19 cellular contexts compared by ENCODE assay signal in genomic region chr2:215613265-215613664, GRCh38.
A peak's percentile ranks its signal among the peaks of the same experiment; 100 is the strongest.
DNase-seq lines count a peak whose midpoint lies in the region; ATAC-seq and TF ChIP-seq lines count a peak whose summit lies in the region.
"Had no signal": no experiment of that assay in that cellular context is flagged by ENCODE, and none has a peak within 500 bp of the region (broad histone marks: within the 10 kb centered on the region; RNA-seq: fewer than 3 reads in every experiment).

No MANE protein-coding gene starts in this region.

- H3K27ac ChIP-seq in right cardiac atrium (ENCODE audit: low read length), result no peak overlapping the region
- H3K27ac ChIP-seq in right atrium auricular region, result no peak overlapping the region
- H3K27ac ChIP-seq in SJSA1, result peak overlapping the region; percentile 17
- H3K27ac ChIP-seq in aorta (ENCODE audit: low read depth in 1 of 2, low read length in 2 of 2), result no peak overlapping the region
- no peak overlapping the region for H3K27ac ChIP-seq in CD4-positive, alpha-beta T cell (ENCODE audit: low read depth, low read length)
- H3K27ac ChIP-seq: foreskin keratinocyte, GM23248 had no signal

- no peak overlapping the region for H3K4me3 Mint-ChIP-seq in CD4-positive, alpha-beta T cell
- H3K4me3 Mint-ChIP-seq: activated T-helper 17 cell treated with anti-CD3 and anti-CD28 coated beads, Interleukin-2, amount 50 U/mL, for 72 hours; central memory CD8-positive, alpha-beta T cell; stimulated activated naive CD8-positive, alpha-beta T cell treated with anti-CD3 and anti-CD28 coated beads, Interleukin-15, Interleukin-2, amounts not matched to agents 100 ng/mL and 50 ng/mL, for 24 hours; T-cell had no signal

- no peak overlapping the region for H3K4me3 ChIP-seq in right cardiac atrium (ENCODE audit: low read length)
- H3K4me3 ChIP-seq in right atrium auricular region, result no peak overlapping the region
- H3K4me3 ChIP-seq in SJSA1, result no peak overlapping the region
- H3K4me3 ChIP-seq in aorta (ENCODE audit: low read length in 2 of 2), result no peak overlapping the region
- H3K4me3 ChIP-seq: GM23248 had no signal

- H3K27me3 ChIP-seq in right cardiac atrium (ENCODE audit: control insufficient read depth, insufficient read depth) (no peaks in the 10 kb centered on the region), right atrium auricular region (no peaks in the 10 kb centered on the region), SJSA1 (replicated peaks) (no peaks in the 10 kb centered on the region), aorta (ENCODE audit: control insufficient read depth in 1 of 2, insufficient read depth in 2 of 2, low read length in 1 of 2) (no peaks in the 10 kb centered on the region)
- H3K27me3 ChIP-seq in CD4-positive, alpha-beta T cell (ENCODE audit: control insufficient read depth, insufficient read depth, low read length), result no peaks in the 10 kb centered on the region
- H3K27me3 ChIP-seq: foreskin keratinocyte had no signal

- 61% methylated on average over 8 of the region's 8 CpGs for WGBS in right cardiac atrium
- WGBS in aorta, 2 donors, result 57% methylated on average over 8 of the region's 8 CpGs

- no peak overlapping the region for H3K27ac Mint-ChIP-seq in CD4-positive, alpha-beta T cell
- H3K27ac Mint-ChIP-seq: activated T-helper 17 cell treated with anti-CD3 and anti-CD28 coated beads, Interleukin-2, amount 50 U/mL, for 72 hours; stimulated activated naive CD8-positive, alpha-beta T cell treated with anti-CD3 and anti-CD28 coated beads, Interleukin-15, Interleukin-2, amounts not matched to agents 100 ng/mL and 50 ng/mL, for 24 hours; T-cell had no signal

- peaks cover 5% of the 10 kb centered on the region for H3K27me3 Mint-ChIP-seq in CD4-positive, alpha-beta T cell
- H3K27me3 Mint-ChIP-seq: central memory CD8-positive, alpha-beta T cell had no signal

- no peaks in the 10 kb centered on the region for H3K4me1 Mint-ChIP-seq in CD4-positive, alpha-beta T cell (ENCODE audit: low read depth)
- H3K4me1 Mint-ChIP-seq: activated T-helper 17 cell treated with anti-CD3 and anti-CD28 coated beads, Interleukin-2, amount 50 U/mL, for 72 hours; central memory CD8-positive, alpha-beta T cell; T-cell had no signal

- POLR2A ChIA-PET in CD4-positive, alpha-beta T cell (lab: Charles Lee), result interaction anchor here (0.6 kb wide), 1 partner anchor 595 kb away, joined by 3 read pairs; no protein-coding TSS in a partner anchor

- H3K36me3 Mint-ChIP-seq in CD4-positive, alpha-beta T cell (ENCODE audit: low read depth), result no peaks in the 10 kb centered on the region
- H3K36me3 Mint-ChIP-seq: T-cell had no signal

- intact Hi-C loops in right cardiac atrium (cut with DNase I) (no loop called here), aorta (cut with DNase I) (no loop called here)
- intact Hi-C loops in CD4-positive, alpha-beta T cell (cut with DNase I, micrococcal nuclease), result no loop called here

- peaks cover 3% of the 10 kb centered on the region for H3K4me1 ChIP-seq in right cardiac atrium (ENCODE audit: control insufficient read depth, insufficient read depth, low read length)
- H3K4me1 ChIP-seq in right atrium auricular region, result no peaks in the 10 kb centered on the region
- H3K4me1 ChIP-seq in SJSA1 (replicated peaks), result peaks cover 14% of the 10 kb centered on the region
- H3K4me1 ChIP-seq in aorta (ENCODE audit: control insufficient read depth in 1 of 2, insufficient read depth in 2 of 2, low read length in 2 of 2), result no peaks in the 10 kb centered on the region

- CTCF ChIA-PET in CD4-positive, alpha-beta T cell (lab: Charles Lee), result no interaction called here

- no peaks in the 10 kb centered on the region for H3K9me3 ChIP-seq in right cardiac atrium (ENCODE audit: control insufficient read depth, low read length)
- no peaks in the 10 kb centered on the region for H3K9me3 ChIP-seq in right atrium auricular region
- H3K9me3 ChIP-seq in SJSA1 (replicated peaks), result no peaks in the 10 kb centered on the region
- H3K9me3 ChIP-seq in aorta (ENCODE audit: control insufficient read depth, low read length), result no peaks in the 10 kb centered on the region
- no peaks in the 10 kb centered on the region for H3K9me3 ChIP-seq in CD4-positive, alpha-beta T cell (ENCODE audit: control insufficient read depth, low read length)

- no peaks in the 10 kb centered on the region for H3K9me3 Mint-ChIP-seq in CD4-positive, alpha-beta T cell
- H3K9me3 Mint-ChIP-seq: activated T-helper 17 cell treated with anti-CD3 and anti-CD28 coated beads, Interleukin-2, amount 50 U/mL, for 72 hours; central memory CD8-positive, alpha-beta T cell; T-cell had no signal

- no peaks in the 10 kb centered on the region for H3K36me3 ChIP-seq in right atrium auricular region
- no peaks in the 10 kb centered on the region for H3K36me3 ChIP-seq in SJSA1
- no peaks in the 10 kb centered on the region for H3K36me3 ChIP-seq in aorta (ENCODE audit: control insufficient read depth in 1 of 2, insufficient read depth in 2 of 2, low read length in 1 of 2)

- ATAC-seq in right cardiac atrium (peak; percentile 26 to 52), aorta (ENCODE audit: low FRiP score) (peak; percentile 30), GM19351 (IDR thresholded peaks at IDR 0.05; ENCODE audit: unreplicated experiment) (no peak), GM21737 (IDR thresholded peaks at IDR 0.05; ENCODE audit: unreplicated experiment) (no peak)
- ATAC-seq in CD4-positive, alpha-beta T cell (ENCODE audit: poor library complexity), result no peak
- ATAC-seq: activated T-helper 17 cell treated with anti-CD3 and anti-CD28 coated beads, Interleukin-2, amount 50 U/mL, for 72 hours; foreskin keratinocyte; T-cell had no signal

- DNase-seq in right cardiac atrium (peak in 1 of 3 donors; percentile 52), right atrium auricular region (ENCODE audit: low spot score) (no peak), SJSA1 (ENCODE audit: low read depth in 1 of 2, low spot score in 2 of 2) (peak; percentile 49 to 66), iPS DF 19.7 (ENCODE audit: low read depth, low spot score) (peak; percentile 30), aorta (no peak)
- DNase-seq in CD4-positive, alpha-beta T cell, result no peak
- DNase-seq: DND-41; MM.1S; NCI-H2081; NCI-H526; stimulated activated CD4-positive, alpha-beta T cell treated with anti-CD3 and anti-CD28 coated beads, Interleukin-15, amount 100 ng/mL, for 24 hours; T-cell had no signal

- no peak for TF ChIP-seq CTCF in right atrium auricular region (IDR thresholded peaks at IDR 0.05)
- TF ChIP-seq CTCF in CD4-positive, alpha-beta T cell (IDR thresholded peaks at IDR 0.05), result no peak

Comparison
In these comparisons a context has a peak if more than half of its experiments do, and no peak if none do; other contexts are left out.
1. ATAC-seq: peak in right cardiac atrium (2 of 2) and aorta (single experiment); none in GM19351 (single experiment), CD4-positive, alpha-beta T cell (single experiment) and GM21737 (single experiment).
2. DNase-seq: peak in SJSA1 (2 of 2) and iPS DF 19.7 (single experiment); none in right atrium auricular region (single experiment), aorta (0 of 2) and CD4-positive, alpha-beta T cell (0 of 10).